9 cellular contexts compared by ENCODE assay signal in genomic region chr9:92762196-92762595, GRCh38. TPM values are rescaled to one million over a fixed set of nuclear protein-coding genes. Genes with fewer than 3 reads are reported as not detected.
DNase-seq lines count a peak whose midpoint lies in the region; ATAC-seq and TF ChIP-seq lines count a peak whose summit lies in the region.
"Had no signal": no experiment of that assay in that cellular context is flagged by ENCODE, and none has a peak within 500 bp of the region (broad histone marks: within the 10 kb centered on the region; RNA-seq: fewer than 3 reads in every experiment).

No MANE protein-coding gene starts in this region.

- H3K4me3 Mint-ChIP-seq in GM23338, result peak overlapping the region; percentile 85
- H3K4me3 Mint-ChIP-seq in activated naive CD8-positive, alpha-beta T cell treated with anti-CD3 and anti-CD28 coated beads, Interleukin-2, amount 50 U/mL, for 24 hours, result peak overlapping the region; percentile 86
- H3K4me3 Mint-ChIP-seq in mesothelial cell of epicardium, result peak overlapping the region; percentile 90

- H3F3A ChIP-seq in GM23338 (replicated peaks; ENCODE audit: low read depth), result peaks cover 4% of the 10 kb centered on the region; the same call in 1 of the 2 replicates

- H3K9me3 Mint-ChIP-seq in GM23338 (no peaks in the 10 kb centered on the region), mesothelial cell of epicardium (no peaks in the 10 kb centered on the region)
- no peaks in the 10 kb centered on the region for H3K9me3 Mint-ChIP-seq in activated naive CD8-positive, alpha-beta T cell treated with anti-CD3 and anti-CD28 coated beads, Interleukin-2, amount 50 U/mL, for 24 hours

- H3K36me3 Mint-ChIP-seq in GM23338 (ENCODE audit: low read depth) (no peaks in the 10 kb centered on the region; the same call in 2 of the 3 replicates), mesothelial cell of epicardium (no peaks in the 10 kb centered on the region)
- no peaks in the 10 kb centered on the region for H3K36me3 Mint-ChIP-seq in activated naive CD8-positive, alpha-beta T cell treated with anti-CD3 and anti-CD28 coated beads, Interleukin-2, amount 50 U/mL, for 24 hours (ENCODE audit: low read depth)

- TF ChIP-seq CTCF in AG04450 (IDR thresholded peaks at IDR 0.05; ENCODE audit: low read depth, low read length) (no peak), GM23338 (conservative IDR thresholded peaks at IDR 0.05; ENCODE audit: low read depth in 2 of 2) (no peak), mesothelial cell of epicardium (IDR thresholded peaks at IDR 0.05; ENCODE audit: unreplicated experiment) (no peak), GM10248 (IDR thresholded peaks at IDR 0.05; ENCODE audit: control extremely low read depth, extremely low read depth, low read depth, missing control alignments) (no peak)

- POLR2A ChIA-PET in AG04450 (lab: Yijun Ruan, JAX) (no interaction called here), GM10248 (lab: Yijun Ruan, JAX) (no interaction called here)

- H3K27me3 Mint-ChIP-seq in GM23338 (ENCODE audit: insufficient read depth, low read depth, poor library complexity), result peaks cover 22% of the 10 kb centered on the region
- no peaks in the 10 kb centered on the region for H3K27me3 Mint-ChIP-seq in activated naive CD8-positive, alpha-beta T cell treated with anti-CD3 and anti-CD28 coated beads, Interleukin-2, amount 50 U/mL, for 24 hours
- H3K27me3 Mint-ChIP-seq in mesothelial cell of epicardium (ENCODE audit: low read depth), result no peaks in the 10 kb centered on the region

- H3K9me3 ChIP-seq in AG04450 (ENCODE audit: control insufficient read depth, insufficient read depth, low read length), result no peaks in the 10 kb centered on the region; the same call in 1 of the 2 replicates

- H3K27me3 ChIP-seq in AG04450 (ENCODE audit: control insufficient read depth, insufficient read depth, low read length) (no peaks in the 10 kb centered on the region), GM23338 (ENCODE audit: insufficient read depth) (no peaks in the 10 kb centered on the region)

- H3K27ac Mint-ChIP-seq in GM23338, result peak overlapping the region; percentile 5; the same call in 1 of the 2 replicates
- peak overlapping the region; percentile 67 for H3K27ac Mint-ChIP-seq in activated naive CD8-positive, alpha-beta T cell treated with anti-CD3 and anti-CD28 coated beads, Interleukin-2, amount 50 U/mL, for 24 hours
- H3K27ac Mint-ChIP-seq in mesothelial cell of epicardium, result peak overlapping the region; percentile 10

- H3K36me3 ChIP-seq in GM23338 (ENCODE audit: insufficient read depth), result no peaks in the 10 kb centered on the region

- H3K27ac ChIP-seq in AG04450 (ENCODE audit: low read depth, low read length) (no peak overlapping the region), GM23338 (ENCODE audit: low read depth) (no peak overlapping the region)

- CTCF ChIA-PET in AG04450 (lab: Charles Lee) (interaction anchor here (0.8 kb wide), 1 partner anchor 29 kb away, joined by 3 read pairs; no protein-coding TSS in a partner anchor), GM10248 (lab: Yijun Ruan, JAX) (no interaction called here)

- peaks cover 69% of the 10 kb centered on the region for H3K79me2 ChIP-seq in GM23338 (replicated peaks; ENCODE audit: insufficient read depth)

- H3K9me2 ChIP-seq in GM23338 (ENCODE audit: insufficient read depth), result no peaks in the 10 kb centered on the region

- H3K4me1 ChIP-seq in GM23338 (ENCODE audit: insufficient read depth), result peaks cover 18% of the 10 kb centered on the region

- H3K4me3 ChIP-seq in AG04450 (ENCODE audit: low read depth, low read length), result peak overlapping the region; percentile 17; the same call in 1 of the 2 replicates
- no peak overlapping the region for H3K4me3 ChIP-seq in GM23338

- no peak for ATAC-seq in GM23338
- ATAC-seq in activated naive CD8-positive, alpha-beta T cell treated with anti-CD3 and anti-CD28 coated beads, Interleukin-2, amount 50 U/mL, for 24 hours, result no peak

- peaks cover 36% of the 10 kb centered on the region for H4K20me1 ChIP-seq in GM23338 (replicated peaks; ENCODE audit: insufficient read depth)

- no peak overlapping the region for H2AFZ ChIP-seq in GM23338

- H3K4me1 Mint-ChIP-seq in GM23338 (peaks cover 42% of the 10 kb centered on the region), mesothelial cell of epicardium (peaks cover 34% of the 10 kb centered on the region)
- peaks cover 52% of the 10 kb centered on the region for H3K4me1 Mint-ChIP-seq in activated naive CD8-positive, alpha-beta T cell treated with anti-CD3 and anti-CD28 coated beads, Interleukin-2, amount 50 U/mL, for 24 hours

- H3K4me2 ChIP-seq in GM23338, result peak overlapping the region; percentile 92

- DNase-seq in AG04450 (ENCODE audit: low read depth, low spot score) (no peak), GM23338 (ENCODE audit: low spot score) (no peak), mesothelial cell of epicardium (ENCODE audit: low spot score in 2 of 2, unreplicated experiment in 2 of 2) (no peak), NCI-H524 treated with DMSO at 0.1 percent for 48 hours (lab: John Stamatoyannopoulos, UW) (no peak), NCI-H748 treated with DMSO at 0.1 percent for 48 hours (lab: John Stamatoyannopoulos, UW) (no peak), GM10248 (ENCODE audit: extremely low spot score) (no peak), AG08395 (ENCODE audit: low spot score) (no peak)
- DNase-seq in activated naive CD8-positive, alpha-beta T cell treated with anti-CD3 and anti-CD28 coated beads, Interleukin-2, amount 50 U/mL, for 24 hours, result no peak
- DNase-seq: T-helper 9 cell had no signal

TF ChIP-seq in GM23338, 12 proteins besides CTCF, POLR2A, EP300 and RAD21 (continues in another document):
- TF ChIP-seq ZNF114 (CRISPR knock-in tag; IDR thresholded peaks at IDR 0.05) (no peak), ETS1 (IDR thresholded peaks at IDR 0.05) (no peak), CREB1 (CRISPR knock-in tag; IDR thresholded peaks at IDR 0.05; ENCODE audit: low read depth) (no peak), ZNF331 (CRISPR knock-in tag; IDR thresholded peaks at IDR 0.05; ENCODE audit: low read depth) (no peak), EZH2phosphoT487 (IDR thresholded peaks at IDR 0.05; ENCODE audit: unreplicated experiment) (no peak), POLR2AphosphoS5 (IDR thresholded peaks at IDR 0.05; ENCODE audit: low read depth) (no peak)

RNA-seq across cellular contexts. Expression of gene BICD2, which starts 2.4 kb away (rescaled TPM):
- polyA plus RNA-seq in AG04450 (2011; rRNA removed) (11.2 and 13.4 TPM in 2 replicates), GM23338 (2016; fragmentation: Nextera tagmentation; extraction: Ambion mirVana) (8.7 and 9.6 TPM in 2 replicates)
- 11.1 and 12.5 TPM in 2 replicates for polyA minus RNA-seq in AG04450 (2011; rRNA and poly(A)+ RNA removed)
- 34.3 and 38.1 TPM in 2 replicates for total RNA-seq in GM23338 (2014; rRNA removed; shearing (Covaris generic))
- 29.4 to 30.4 TPM (median 30.2 TPM) in 3 replicates for total RNA-seq in mesothelial cell of epicardium

Comparison
In these comparisons a context has a peak if more than half of its experiments do, and no peak if none do; other contexts are left out.
1. H3K27ac Mint-ChIP-seq: peak in every context shown above with its lines; median percentile 67 in activated naive CD8-positive, alpha-beta T cell treated with anti-CD3 and anti-CD28 coated beads, Interleukin-2, amount 50 U/mL, for 24 hours; 10 in mesothelial cell of epicardium; 5 in GM23338.